1 cellular context compared by ENCODE assay signal in the genomic region with DNA sequence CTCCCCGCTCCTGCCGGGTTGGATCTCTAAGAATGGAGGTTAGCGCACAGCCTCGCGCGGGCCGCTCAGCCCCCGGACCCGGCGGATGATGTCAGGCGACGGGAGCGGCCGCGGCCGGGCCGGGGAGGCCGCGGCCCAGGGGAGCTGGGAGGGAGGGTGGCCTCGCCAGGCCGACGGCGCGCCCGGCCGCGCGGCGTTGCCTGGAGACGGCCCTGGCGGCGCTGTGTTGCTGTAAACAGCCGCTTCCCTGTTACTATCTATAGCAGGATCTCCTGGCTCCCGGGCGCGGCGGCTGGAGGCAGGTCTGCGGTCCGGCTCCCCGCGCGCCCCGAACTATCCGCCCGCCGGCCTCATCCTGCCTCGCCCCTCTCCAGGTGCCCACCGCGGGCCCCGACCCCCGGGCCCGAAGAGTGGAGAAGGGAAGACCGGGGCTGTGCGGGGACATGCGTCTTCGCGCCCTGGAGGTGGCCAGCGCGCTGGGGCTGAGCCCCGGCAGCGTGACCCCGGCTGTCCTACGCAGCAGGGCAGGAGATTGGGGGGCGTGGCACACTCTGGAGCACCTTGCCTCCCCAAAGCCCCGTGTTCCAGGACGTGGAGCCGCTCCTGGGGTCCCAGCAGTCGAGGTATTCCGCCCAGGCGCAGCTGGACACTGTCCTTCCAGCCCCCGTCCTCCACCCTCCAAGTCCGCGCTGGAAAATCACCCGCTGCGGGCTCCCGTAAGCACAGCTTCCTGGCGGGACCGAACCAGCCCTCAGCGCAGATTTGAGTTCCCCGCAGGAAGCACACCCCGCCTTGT.
A peak's percentile ranks its signal among the peaks of the same experiment; 100 is the strongest.
TF ChIP-seq lines count a peak whose summit lies in the region.

No MANE protein-coding gene starts in this region.

TF ChIP-seq in WTC11, 78 proteins besides CTCF, POLR2A, EP300 and RAD21 (continued from another document and continues in another):
- no peak for TF ChIP-seq ZNF232 (CRISPR knock-in tag; IDR thresholded peaks at IDR 0.05)
- TF ChIP-seq KAT7 (CRISPR knock-in tag; IDR thresholded peaks at IDR 0.05; ENCODE audit: borderline replicate concordance): no peak
- TF ChIP-seq NR1H2 (CRISPR knock-in tag; IDR thresholded peaks at IDR 0.05): no peak
- no peak for TF ChIP-seq SOX15 (CRISPR knock-in tag; IDR thresholded peaks at IDR 0.05)
- TF ChIP-seq, protein P1, sequence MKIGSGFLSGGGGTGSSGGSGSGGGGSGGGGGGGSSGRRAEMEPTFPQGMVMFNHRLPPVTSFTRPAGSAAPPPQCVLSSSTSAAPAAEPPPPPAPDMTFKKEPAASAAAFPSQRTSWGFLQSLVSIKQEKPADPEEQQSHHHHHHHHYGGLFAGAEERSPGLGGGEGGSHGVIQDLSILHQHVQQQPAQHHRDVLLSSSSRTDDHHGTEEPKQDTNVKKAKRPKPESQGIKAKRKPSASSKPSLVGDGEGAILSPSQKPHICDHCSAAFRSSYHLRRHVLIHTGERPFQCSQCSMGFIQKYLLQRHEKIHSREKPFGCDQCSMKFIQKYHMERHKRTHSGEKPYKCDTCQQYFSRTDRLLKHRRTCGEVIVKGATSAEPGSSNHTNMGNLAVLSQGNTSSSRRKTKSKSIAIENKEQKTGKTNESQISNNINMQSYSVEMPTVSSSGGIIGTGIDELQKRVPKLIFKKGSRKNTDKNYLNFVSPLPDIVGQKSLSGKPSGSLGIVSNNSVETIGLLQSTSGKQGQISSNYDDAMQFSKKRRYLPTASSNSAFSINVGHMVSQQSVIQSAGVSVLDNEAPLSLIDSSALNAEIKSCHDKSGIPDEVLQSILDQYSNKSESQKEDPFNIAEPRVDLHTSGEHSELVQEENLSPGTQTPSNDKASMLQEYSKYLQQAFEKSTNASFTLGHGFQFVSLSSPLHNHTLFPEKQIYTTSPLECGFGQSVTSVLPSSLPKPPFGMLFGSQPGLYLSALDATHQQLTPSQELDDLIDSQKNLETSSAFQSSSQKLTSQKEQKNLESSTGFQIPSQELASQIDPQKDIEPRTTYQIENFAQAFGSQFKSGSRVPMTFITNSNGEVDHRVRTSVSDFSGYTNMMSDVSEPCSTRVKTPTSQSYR (CRISPR knock-in tag; IDR thresholded peaks at IDR 0.05): no peak
- TF ChIP-seq, protein P2, sequence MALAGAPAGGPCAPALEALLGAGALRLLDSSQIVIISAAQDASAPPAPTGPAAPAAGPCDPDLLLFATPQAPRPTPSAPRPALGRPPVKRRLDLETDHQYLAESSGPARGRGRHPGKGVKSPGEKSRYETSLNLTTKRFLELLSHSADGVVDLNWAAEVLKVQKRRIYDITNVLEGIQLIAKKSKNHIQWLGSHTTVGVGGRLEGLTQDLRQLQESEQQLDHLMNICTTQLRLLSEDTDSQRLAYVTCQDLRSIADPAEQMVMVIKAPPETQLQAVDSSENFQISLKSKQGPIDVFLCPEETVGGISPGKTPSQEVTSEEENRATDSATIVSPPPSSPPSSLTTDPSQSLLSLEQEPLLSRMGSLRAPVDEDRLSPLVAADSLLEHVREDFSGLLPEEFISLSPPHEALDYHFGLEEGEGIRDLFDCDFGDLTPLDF (CRISPR knock-in tag; IDR thresholded peaks at IDR 0.05): no peak
- TF ChIP-seq, protein P3, sequence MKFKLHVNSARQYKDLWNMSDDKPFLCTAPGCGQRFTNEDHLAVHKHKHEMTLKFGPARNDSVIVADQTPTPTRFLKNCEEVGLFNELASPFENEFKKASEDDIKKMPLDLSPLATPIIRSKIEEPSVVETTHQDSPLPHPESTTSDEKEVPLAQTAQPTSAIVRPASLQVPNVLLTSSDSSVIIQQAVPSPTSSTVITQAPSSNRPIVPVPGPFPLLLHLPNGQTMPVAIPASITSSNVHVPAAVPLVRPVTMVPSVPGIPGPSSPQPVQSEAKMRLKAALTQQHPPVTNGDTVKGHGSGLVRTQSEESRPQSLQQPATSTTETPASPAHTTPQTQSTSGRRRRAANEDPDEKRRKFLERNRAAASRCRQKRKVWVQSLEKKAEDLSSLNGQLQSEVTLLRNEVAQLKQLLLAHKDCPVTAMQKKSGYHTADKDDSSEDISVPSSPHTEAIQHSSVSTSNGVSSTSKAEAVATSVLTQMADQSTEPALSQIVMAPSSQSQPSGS (CRISPR knock-in tag; IDR thresholded peaks at IDR 0.05; ENCODE audit: borderline replicate concordance, low read depth): no peak
- TF ChIP-seq TEAD4 (CRISPR knock-in tag; IDR thresholded peaks at IDR 0.05): no peak
- TF ChIP-seq NR2C2 (CRISPR knock-in tag; IDR thresholded peaks at IDR 0.05): no peak
- TF ChIP-seq ESRRA (CRISPR knock-in tag; IDR thresholded peaks at IDR 0.05; ENCODE audit: borderline replicate concordance): no peak
- no peak for TF ChIP-seq IRF2 (CRISPR knock-in tag; IDR thresholded peaks at IDR 0.05; ENCODE audit: borderline replicate concordance, low read depth)
- TF ChIP-seq, protein P4, sequence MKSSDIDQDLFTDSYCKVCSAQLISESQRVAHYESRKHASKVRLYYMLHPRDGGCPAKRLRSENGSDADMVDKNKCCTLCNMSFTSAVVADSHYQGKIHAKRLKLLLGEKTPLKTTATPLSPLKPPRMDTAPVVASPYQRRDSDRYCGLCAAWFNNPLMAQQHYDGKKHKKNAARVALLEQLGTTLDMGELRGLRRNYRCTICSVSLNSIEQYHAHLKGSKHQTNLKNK (CRISPR knock-in tag; IDR thresholded peaks at IDR 0.05): no peak
- TF ChIP-seq OVOL2 (CRISPR knock-in tag; IDR thresholded peaks at IDR 0.05; ENCODE audit: borderline replicate concordance): no peak
- TF ChIP-seq ZNF138 (CRISPR knock-in tag; conservative IDR thresholded peaks at IDR 0.05): no peak
- TF ChIP-seq, protein P5, sequence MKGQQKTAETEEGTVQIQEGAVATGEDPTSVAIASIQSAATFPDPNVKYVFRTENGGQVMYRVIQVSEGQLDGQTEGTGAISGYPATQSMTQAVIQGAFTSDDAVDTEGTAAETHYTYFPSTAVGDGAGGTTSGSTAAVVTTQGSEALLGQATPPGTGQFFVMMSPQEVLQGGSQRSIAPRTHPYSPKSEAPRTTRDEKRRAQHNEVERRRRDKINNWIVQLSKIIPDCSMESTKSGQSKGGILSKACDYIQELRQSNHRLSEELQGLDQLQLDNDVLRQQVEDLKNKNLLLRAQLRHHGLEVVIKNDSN (CRISPR knock-in tag; IDR thresholded peaks at IDR 0.05): no peak
- no peak for TF ChIP-seq PRRX2 (CRISPR knock-in tag; IDR thresholded peaks at IDR 0.05)
- TF ChIP-seq MXD4 (CRISPR knock-in tag; IDR thresholded peaks at IDR 0.05; ENCODE audit: borderline replicate concordance): no peak
- TF ChIP-seq, protein P6, sequence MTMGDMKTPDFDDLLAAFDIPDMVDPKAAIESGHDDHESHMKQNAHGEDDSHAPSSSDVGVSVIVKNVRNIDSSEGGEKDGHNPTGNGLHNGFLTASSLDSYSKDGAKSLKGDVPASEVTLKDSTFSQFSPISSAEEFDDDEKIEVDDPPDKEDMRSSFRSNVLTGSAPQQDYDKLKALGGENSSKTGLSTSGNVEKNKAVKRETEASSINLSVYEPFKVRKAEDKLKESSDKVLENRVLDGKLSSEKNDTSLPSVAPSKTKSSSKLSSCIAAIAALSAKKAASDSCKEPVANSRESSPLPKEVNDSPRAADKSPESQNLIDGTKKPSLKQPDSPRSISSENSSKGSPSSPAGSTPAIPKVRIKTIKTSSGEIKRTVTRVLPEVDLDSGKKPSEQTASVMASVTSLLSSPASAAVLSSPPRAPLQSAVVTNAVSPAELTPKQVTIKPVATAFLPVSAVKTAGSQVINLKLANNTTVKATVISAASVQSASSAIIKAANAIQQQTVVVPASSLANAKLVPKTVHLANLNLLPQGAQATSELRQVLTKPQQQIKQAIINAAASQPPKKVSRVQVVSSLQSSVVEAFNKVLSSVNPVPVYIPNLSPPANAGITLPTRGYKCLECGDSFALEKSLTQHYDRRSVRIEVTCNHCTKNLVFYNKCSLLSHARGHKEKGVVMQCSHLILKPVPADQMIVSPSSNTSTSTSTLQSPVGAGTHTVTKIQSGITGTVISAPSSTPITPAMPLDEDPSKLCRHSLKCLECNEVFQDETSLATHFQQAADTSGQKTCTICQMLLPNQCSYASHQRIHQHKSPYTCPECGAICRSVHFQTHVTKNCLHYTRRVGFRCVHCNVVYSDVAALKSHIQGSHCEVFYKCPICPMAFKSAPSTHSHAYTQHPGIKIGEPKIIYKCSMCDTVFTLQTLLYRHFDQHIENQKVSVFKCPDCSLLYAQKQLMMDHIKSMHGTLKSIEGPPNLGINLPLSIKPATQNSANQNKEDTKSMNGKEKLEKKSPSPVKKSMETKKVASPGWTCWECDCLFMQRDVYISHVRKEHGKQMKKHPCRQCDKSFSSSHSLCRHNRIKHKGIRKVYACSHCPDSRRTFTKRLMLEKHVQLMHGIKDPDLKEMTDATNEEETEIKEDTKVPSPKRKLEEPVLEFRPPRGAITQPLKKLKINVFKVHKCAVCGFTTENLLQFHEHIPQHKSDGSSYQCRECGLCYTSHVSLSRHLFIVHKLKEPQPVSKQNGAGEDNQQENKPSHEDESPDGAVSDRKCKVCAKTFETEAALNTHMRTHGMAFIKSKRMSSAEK (CRISPR knock-in tag; IDR thresholded peaks at IDR 0.05; ENCODE audit: borderline replicate concordance): no peak
- no peak for TF ChIP-seq ZNF416 (CRISPR knock-in tag; IDR thresholded peaks at IDR 0.05)
- no peak for TF ChIP-seq FOXJ3 (CRISPR knock-in tag; IDR thresholded peaks at IDR 0.05; ENCODE audit: borderline replicate concordance)
- 0 out of 2 replicates have a peak, but pooled peaks have one; percentile 31 for TF ChIP-seq RELA (CRISPR knock-in tag; IDR thresholded peaks at IDR 0.05; ENCODE audit: borderline replicate concordance)
- TF ChIP-seq, protein P7, sequence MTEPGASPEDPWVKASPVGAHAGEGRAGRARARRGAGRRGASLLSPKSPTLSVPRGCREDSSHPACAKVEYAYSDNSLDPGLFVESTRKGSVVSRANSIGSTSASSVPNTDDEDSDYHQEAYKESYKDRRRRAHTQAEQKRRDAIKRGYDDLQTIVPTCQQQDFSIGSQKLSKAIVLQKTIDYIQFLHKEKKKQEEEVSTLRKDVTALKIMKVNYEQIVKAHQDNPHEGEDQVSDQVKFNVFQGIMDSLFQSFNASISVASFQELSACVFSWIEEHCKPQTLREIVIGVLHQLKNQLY (CRISPR knock-in tag; IDR thresholded peaks at IDR 0.05): no peak
- TF ChIP-seq SMAD4 (CRISPR knock-in tag; IDR thresholded peaks at IDR 0.05): no peak
- no peak for TF ChIP-seq ZNF671 (CRISPR knock-in tag; IDR thresholded peaks at IDR 0.05)
- TF ChIP-seq SMAD3 (CRISPR knock-in tag; IDR thresholded peaks at IDR 0.05; ENCODE audit: borderline replicate concordance): no peak
- TF ChIP-seq CREB1 (CRISPR knock-in tag; IDR thresholded peaks at IDR 0.05): 0 out of 2 replicates have a peak, but pooled peaks have one; percentile 24
- no peak for TF ChIP-seq CREM (CRISPR knock-in tag; IDR thresholded peaks at IDR 0.05)
- no peak; the same call in 1 of the 2 replicates for TF ChIP-seq ETV6 (CRISPR knock-in tag; IDR thresholded peaks at IDR 0.05)
- no peak for TF ChIP-seq MYBL2 (CRISPR knock-in tag; IDR thresholded peaks at IDR 0.05)
- TF ChIP-seq, protein P8, sequence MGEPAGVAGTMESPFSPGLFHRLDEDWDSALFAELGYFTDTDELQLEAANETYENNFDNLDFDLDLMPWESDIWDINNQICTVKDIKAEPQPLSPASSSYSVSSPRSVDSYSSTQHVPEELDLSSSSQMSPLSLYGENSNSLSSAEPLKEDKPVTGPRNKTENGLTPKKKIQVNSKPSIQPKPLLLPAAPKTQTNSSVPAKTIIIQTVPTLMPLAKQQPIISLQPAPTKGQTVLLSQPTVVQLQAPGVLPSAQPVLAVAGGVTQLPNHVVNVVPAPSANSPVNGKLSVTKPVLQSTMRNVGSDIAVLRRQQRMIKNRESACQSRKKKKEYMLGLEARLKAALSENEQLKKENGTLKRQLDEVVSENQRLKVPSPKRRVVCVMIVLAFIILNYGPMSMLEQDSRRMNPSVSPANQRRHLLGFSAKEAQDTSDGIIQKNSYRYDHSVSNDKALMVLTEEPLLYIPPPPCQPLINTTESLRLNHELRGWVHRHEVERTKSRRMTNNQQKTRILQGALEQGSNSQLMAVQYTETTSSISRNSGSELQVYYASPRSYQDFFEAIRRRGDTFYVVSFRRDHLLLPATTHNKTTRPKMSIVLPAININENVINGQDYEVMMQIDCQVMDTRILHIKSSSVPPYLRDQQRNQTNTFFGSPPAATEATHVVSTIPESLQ (CRISPR knock-in tag; IDR thresholded peaks at IDR 0.05): no peak
- TF ChIP-seq, protein P9, sequence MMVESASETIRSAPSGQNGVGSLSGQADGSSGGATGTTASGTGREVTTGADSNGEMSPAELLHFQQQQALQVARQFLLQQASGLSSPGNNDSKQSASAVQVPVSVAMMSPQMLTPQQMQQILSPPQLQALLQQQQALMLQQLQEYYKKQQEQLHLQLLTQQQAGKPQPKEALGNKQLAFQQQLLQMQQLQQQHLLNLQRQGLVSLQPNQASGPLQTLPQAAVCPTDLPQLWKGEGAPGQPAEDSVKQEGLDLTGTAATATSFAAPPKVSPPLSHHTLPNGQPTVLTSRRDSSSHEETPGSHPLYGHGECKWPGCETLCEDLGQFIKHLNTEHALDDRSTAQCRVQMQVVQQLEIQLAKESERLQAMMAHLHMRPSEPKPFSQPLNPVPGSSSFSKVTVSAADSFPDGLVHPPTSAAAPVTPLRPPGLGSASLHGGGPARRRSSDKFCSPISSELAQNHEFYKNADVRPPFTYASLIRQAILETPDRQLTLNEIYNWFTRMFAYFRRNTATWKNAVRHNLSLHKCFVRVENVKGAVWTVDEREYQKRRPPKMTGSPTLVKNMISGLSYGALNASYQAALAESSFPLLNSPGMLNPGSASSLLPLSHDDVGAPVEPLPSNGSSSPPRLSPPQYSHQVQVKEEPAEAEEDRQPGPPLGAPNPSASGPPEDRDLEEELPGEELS (CRISPR knock-in tag; IDR thresholded peaks at IDR 0.05): peak; percentile 74; the same call in 1 of the 2 replicates
- TF ChIP-seq, protein P10, sequence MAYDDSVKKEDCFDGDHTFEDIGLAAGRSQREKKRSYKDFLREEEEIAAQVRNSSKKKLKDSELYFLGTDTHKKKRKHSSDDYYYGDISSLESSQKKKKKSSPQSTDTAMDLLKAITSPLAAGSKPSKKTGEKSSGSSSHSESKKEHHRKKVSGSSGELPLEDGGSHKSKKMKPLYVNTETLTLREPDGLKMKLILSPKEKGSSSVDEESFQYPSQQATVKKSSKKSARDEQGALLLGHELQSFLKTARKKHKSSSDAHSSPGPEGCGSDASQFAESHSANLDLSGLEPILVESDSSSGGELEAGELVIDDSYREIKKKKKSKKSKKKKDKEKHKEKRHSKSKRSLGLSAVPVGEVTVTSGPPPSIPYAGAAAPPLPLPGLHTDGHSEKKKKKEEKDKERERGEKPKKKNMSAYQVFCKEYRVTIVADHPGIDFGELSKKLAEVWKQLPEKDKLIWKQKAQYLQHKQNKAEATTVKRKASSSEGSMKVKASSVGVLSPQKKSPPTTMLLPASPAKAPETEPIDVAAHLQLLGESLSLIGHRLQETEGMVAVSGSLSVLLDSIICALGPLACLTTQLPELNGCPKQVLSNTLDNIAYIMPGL (CRISPR knock-in tag; IDR thresholded peaks at IDR 0.05): peak; percentile 34; the same call in 1 of the 2 replicates
- TF ChIP-seq ZNF263 (CRISPR knock-in tag; IDR thresholded peaks at IDR 0.05; ENCODE audit: low read depth): no peak
- peak; percentile 60 for TF ChIP-seq FOXK1 (CRISPR knock-in tag; IDR thresholded peaks at IDR 0.05)
- no peak for TF ChIP-seq ZNF396 (CRISPR knock-in tag; IDR thresholded peaks at IDR 0.05; ENCODE audit: borderline replicate concordance)
- TF ChIP-seq TEAD1 (CRISPR knock-in tag; IDR thresholded peaks at IDR 0.05): no peak
- peak; percentile 90; the same call in 1 of the 2 replicates for TF ChIP-seq TP53 (CRISPR knock-in tag; IDR thresholded peaks at IDR 0.05)
- TF ChIP-seq, protein P11, sequence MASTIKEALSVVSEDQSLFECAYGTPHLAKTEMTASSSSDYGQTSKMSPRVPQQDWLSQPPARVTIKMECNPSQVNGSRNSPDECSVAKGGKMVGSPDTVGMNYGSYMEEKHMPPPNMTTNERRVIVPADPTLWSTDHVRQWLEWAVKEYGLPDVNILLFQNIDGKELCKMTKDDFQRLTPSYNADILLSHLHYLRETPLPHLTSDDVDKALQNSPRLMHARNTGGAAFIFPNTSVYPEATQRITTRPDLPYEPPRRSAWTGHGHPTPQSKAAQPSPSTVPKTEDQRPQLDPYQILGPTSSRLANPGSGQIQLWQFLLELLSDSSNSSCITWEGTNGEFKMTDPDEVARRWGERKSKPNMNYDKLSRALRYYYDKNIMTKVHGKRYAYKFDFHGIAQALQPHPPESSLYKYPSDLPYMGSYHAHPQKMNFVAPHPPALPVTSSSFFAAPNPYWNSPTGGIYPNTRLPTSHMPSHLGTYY (CRISPR knock-in tag; IDR thresholded peaks at IDR 0.05): no peak
